25 cellular contexts compared by ENCODE assay signal in genomic region chr1:192628406-192629057, GRCh38. TPM values are rescaled to one million over a fixed set of nuclear protein-coding genes. Genes with fewer than 3 reads are reported as not detected.
DNase-seq lines count a peak whose midpoint lies in the region; ATAC-seq and TF ChIP-seq lines count a peak whose summit lies in the region.
"Had no signal": no experiment of that assay in that cellular context is flagged by ENCODE, and none has a peak within 500 bp of the region (broad histone marks: within the 10 kb centered on the region; RNA-seq: fewer than 3 reads in every experiment).

No MANE protein-coding gene starts in this region.

- peak in 1 of 2 experiments; percentile 92; a peak in 2 of 4 replicates for TF ChIP-seq EP300 in SK-N-SH (IDR thresholded peaks at IDR 0.05; ENCODE audit: borderline replicate concordance in 1 of 2, low read depth in 1 of 2, low read length in 1 of 2)

- 0 out of 4 replicates have a peak overlapping the region, but pooled peaks of 1 of the 2 experiments have one; percentile 11 for H3K27ac ChIP-seq in SK-N-SH (ENCODE audit: low read depth in 2 of 2, low read length in 1 of 2)
- peak overlapping the region in 1 of 12 donors; percentile 33 for H3K27ac ChIP-seq in heart left ventricle
- H3K27ac ChIP-seq in thymus (ENCODE audit: low read depth): peak overlapping the region; percentile 8
- H3K27ac ChIP-seq: coronary artery, neural progenitor cell, upper lobe of right lung had no signal

- H3K4me2 ChIP-seq in SK-N-SH: no peak overlapping the region
- H3K4me2 ChIP-seq: GM23338, neural progenitor cell had no signal

- no peak overlapping the region for H2AFZ ChIP-seq in SK-N-SH (ENCODE audit: low read depth)
- H2AFZ ChIP-seq: GM23338, neural progenitor cell had no signal

- H3K9ac ChIP-seq in SK-N-SH: no peak overlapping the region
- H3K9ac ChIP-seq: neural progenitor cell had no signal

- H3K9me2 ChIP-seq in SK-N-SH: no peaks in the 10 kb centered on the region

- intact Hi-C loops in heart left ventricle (cut with DNase I): loop anchor here in 2 of 10 donors (5.0 to 10.0 kb wide), 2 partner anchors 176 to 179 kb away; partner anchors contain the start of gene RGS2 (in 2 of the 2)

- POLR2A ChIA-PET in SK-N-SH (lab: Yijun Ruan, JAX): no interaction called here

- H4K20me1 ChIP-seq in SK-N-SH (ENCODE audit: insufficient read depth): no peaks in the 10 kb centered on the region

- H3K27me3 ChIP-seq in SK-N-SH (ENCODE audit: insufficient read depth) (no peaks in the 10 kb centered on the region), heart left ventricle (no peaks in the 10 kb centered on the region), thymus (ENCODE audit: control insufficient read depth, insufficient read depth) (no peaks in the 10 kb centered on the region)
- H3K27me3 ChIP-seq: neural progenitor cell, right lobe of liver, upper lobe of right lung had no signal

- no peak for TF ChIP-seq POLR2A in heart left ventricle (IDR thresholded peaks at IDR 0.05)

- no peaks in the 10 kb centered on the region for H3F3A ChIP-seq in SK-N-SH (replicated peaks; ENCODE audit: insufficient read depth)

- no peak overlapping the region for H3K4me3 ChIP-seq in SK-N-SH (ENCODE audit: low read depth in 2 of 2, low read length in 1 of 2)
- H3K4me3 ChIP-seq in heart left ventricle: no peak overlapping the region
- H3K4me3 ChIP-seq in thymus (ENCODE audit: low read length): no peak overlapping the region
- H3K4me3 ChIP-seq: coronary artery, GM23338, lung, neural progenitor cell, right lobe of liver, upper lobe of right lung had no signal

- TF ChIP-seq RAD21 in SK-N-SH (IDR thresholded peaks at IDR 0.05; ENCODE audit: low read length): 0 out of 2 replicates have a peak, but pooled peaks have one; percentile 25

- CTCF ChIA-PET in SK-N-SH (lab: Yijun Ruan, JAX): interaction anchor here (0.7 to 1.3 kb wide), 7 partner anchors 18 to 493 kb away, joined by 3 to 5 read pairs (median 3); partner anchors contain the start of gene CDC73

- peaks cover 0 to 19% of the 10 kb centered on the region in 2 experiments; a peak in 3 of 4 replicates for H3K4me1 ChIP-seq in SK-N-SH (ENCODE audit: control insufficient read depth in 1 of 2, insufficient read depth in 2 of 2, low read depth in 1 of 2, low read length in 1 of 2)
- peaks cover 0 to 38% (median 12%) of the 10 kb centered on the region in 12 donors for H3K4me1 ChIP-seq in heart left ventricle
- H3K4me1 ChIP-seq in thymus (ENCODE audit: control insufficient read depth, insufficient read depth, low read length): no peaks in the 10 kb centered on the region
- H3K4me1 ChIP-seq: upper lobe of right lung had no signal

- 100% methylated on average over 1 of the region's 1 CpG for WGBS in SK-N-SH (ENCODE audit: low lambda C conversion rate)
- WGBS in heart left ventricle, 4 donors: 50 to 77% (median 57%) methylated on average over 1 of the region's 1 CpG
- 95% methylated on average over 1 of the region's 1 CpG for WGBS in thymus

- DNase-seq in NCI-H82 (lab: John Stamatoyannopoulos, UW): peak; percentile 83
- no peak for DNase-seq in SK-N-SH
- DNase-seq in heart left ventricle: no peak
- DNase-seq: activated T-cell treated with anti-CD3 and anti-CD28 coated beads for 4 hours; aorta; effector memory CD4-positive, alpha-beta T cell; NCI-H1092; NCI-H1930; NCI-H345; NCI-H774; right lobe of liver; SIG-M5; stimulated activated CD4-positive, alpha-beta T cell treated with anti-CD3 and anti-CD28 coated beads, Interleukin-2, amount 100 ng/mL, for 48 hours; T-helper 1 cell; upper lobe of right lung had no signal

- no peak for TF ChIP-seq CTCF in SK-N-SH (IDR thresholded peaks at IDR 0.05)
- TF ChIP-seq CTCF in heart left ventricle (IDR thresholded peaks at IDR 0.05): no peak

- no peaks in the 10 kb centered on the region for H3K36me3 ChIP-seq in SK-N-SH (replicated peaks in 1 of 2; ENCODE audit: control insufficient read depth in 1 of 2, insufficient read depth in 2 of 2, low read length in 1 of 2)
- no peaks in the 10 kb centered on the region for H3K36me3 ChIP-seq in heart left ventricle
- no peaks in the 10 kb centered on the region for H3K36me3 ChIP-seq in thymus (ENCODE audit: control insufficient read depth, insufficient read depth)
- H3K36me3 ChIP-seq: neural progenitor cell, right lobe of liver, upper lobe of right lung had no signal

- H3K9me3 ChIP-seq in SK-N-SH: no peaks in the 10 kb centered on the region; the same call in 1 of the 2 replicates
- H3K9me3 ChIP-seq in heart left ventricle: no peaks in the 10 kb centered on the region
- H3K9me3 ChIP-seq in thymus (ENCODE audit: control insufficient read depth): no peaks in the 10 kb centered on the region
- H3K9me3 ChIP-seq: right lobe of liver, upper lobe of right lung had no signal

- no peaks in the 10 kb centered on the region for H3K79me2 ChIP-seq in SK-N-SH (ENCODE audit: insufficient read depth)

- ATAC-seq in heart left ventricle (peak in 3 of 4 donors; percentile 59 to 77 (median 64)), HG03039 (IDR thresholded peaks at IDR 0.05; ENCODE audit: unreplicated experiment) (no peak), HG03432 (IDR thresholded peaks at IDR 0.05; ENCODE audit: unreplicated experiment) (no peak), HG03354 (IDR thresholded peaks at IDR 0.05; ENCODE audit: poor library complexity, severe bottlenecking, unreplicated experiment) (no peak)
- ATAC-seq: GM23338, upper lobe of right lung had no signal

TF ChIP-seq in SK-N-SH, 30 proteins besides CTCF, POLR2A, EP300 and RAD21 (continues in another document):
- TF ChIP-seq TCF12 (IDR thresholded peaks at IDR 0.05) (peak; percentile 38; the same call in 1 of the 2 replicates), PBX3 (IDR thresholded peaks at IDR 0.05) (no peak), IRF3 (IDR thresholded peaks at IDR 0.05; ENCODE audit: low read depth, low read length) (no peak), TAF1 (IDR thresholded peaks at IDR 0.05; ENCODE audit: borderline replicate concordance, low read depth, low read length) (no peak), ELF1 (IDR thresholded peaks at IDR 0.05) (no peak), RCOR1 (IDR thresholded peaks at IDR 0.05; ENCODE audit: low read length) (peak; percentile 86), YY1 (IDR thresholded peaks at IDR 0.05; ENCODE audit: low read depth) (no peak), REST (IDR thresholded peaks at IDR 0.05; ENCODE audit: low read depth, low read length) (no peak), POLR2AphosphoS5 (IDR thresholded peaks at IDR 0.05; ENCODE audit: low read depth, low read length) (no peak), SMC3 (IDR thresholded peaks at IDR 0.05; ENCODE audit: low read depth, low read length) (no peak), GATA2 (CRISPR knock-in tag; IDR thresholded peaks at IDR 0.05) (peak; percentile 88)

RNA-seq across cellular contexts. Expression of gene RGS13, which starts 7.4 kb away (rescaled TPM):
- 0.05 TPM in 1 of 2 replicates, not detected in the other for polyA plus RNA-seq in SK-N-SH (2012; rRNA removed)
- 0.05 and 0.08 TPM in 2 replicates for polyA plus RNA-seq in SK-N-SH (2012; cell fraction: cytosol; rRNA removed)
- 0.01 TPM in 1 of 2 replicates, not detected in the other for polyA plus RNA-seq in SK-N-SH (2012; cell fraction: nucleus; rRNA removed)
- total RNA-seq in heart left ventricle: under 1 TPM in 3 of 9 donors, not detected in 6; 0.17 to 0.45 (median 0.19) TPM
- not detected for polyA plus RNA-seq in heart left ventricle
- 1.1 TPM for polyA plus RNA-seq in thymus
- total RNA-seq: fibroblast of villous mesenchyme, GM23338, kidney epithelial cell, right lobe of liver had no signal
- polyA plus RNA-seq: GM23338 had no signal

RNA-seq across cellular contexts. Expression of gene RGS1, which starts 53.0 kb away (rescaled TPM):
- polyA plus RNA-seq in SK-N-SH (2012; rRNA removed) (0.05 and 0.12 TPM in 2 replicates), heart left ventricle (1 to 10 TPM in 1 of 2 donors, under 1 TPM in 1; 0.91 to 6.3 TPM), thymus (329 TPM)
- polyA plus RNA-seq in SK-N-SH (2012; cell fraction: cytosol; rRNA removed): 0.07 and 0.18 TPM in 2 replicates
- polyA plus RNA-seq in SK-N-SH (2012; cell fraction: nucleus; rRNA removed): 0.11 and 0.24 TPM in 2 replicates
- total RNA-seq in heart left ventricle: 10 to 100 TPM in 1 of 9 donors, 1 to 10 TPM in 3, under 1 TPM in 4, not detected in 1; 0.28 to 20.4 (median 0.98) TPM
- total RNA-seq: fibroblast of villous mesenchyme, GM23338, kidney epithelial cell had no signal
- polyA plus RNA-seq: GM23338 had no signal

Comparison
In these comparisons a context has a peak if more than half of its experiments do, and no peak if none do; other contexts are left out.
1. ATAC-seq: peak in heart left ventricle (3 of 4); none in HG03039 (single experiment), HG03432 (single experiment) and HG03354 (single experiment).
2. RNA of gene RGS1, which starts 53.0 kb away (polyA plus RNA-seq): 329 TPM in thymus (single experiment); 0.91 to 6.3 TPM in heart left ventricle and 0.05 to 0.24 TPM in SK-N-SH; every median in the first group is over 10 times any median in the second.